ENCODE assay signal across 10 cellular contexts in genomic region chr1:205598841-205599666, GRCh38. TPM values are rescaled to one million over a fixed set of nuclear protein-coding genes. Genes with fewer than 3 reads are reported as not detected.
DNase-seq lines count a peak whose midpoint lies in the region; ATAC-seq and TF ChIP-seq lines count a peak whose summit lies in the region.
"Had no signal": no experiment of that assay in that cellular context is flagged by ENCODE, and none has a peak within 500 bp of the region (broad histone marks: within the 10 kb centered on the region; RNA-seq: fewer than 3 reads in every experiment).

No MANE protein-coding gene starts in this region.

- CTCF ChIA-PET in WTC11 (lab: Charles Lee): interaction anchor here (2.0 to 2.3 kb wide), 2 partner anchors 10 to 59 kb away, joined by 7 read pairs; no protein-coding TSS in a partner anchor

- H3K4me3 Mint-ChIP-seq in WTC11: no peak overlapping the region

- H3K4me3 ChIP-seq in fibroblast of the aortic adventitia (ENCODE audit: low read depth, low read length): peak overlapping the region; percentile 22
- H3K4me3 ChIP-seq in osteoblast (ENCODE audit: insufficient read depth, low read length): peak overlapping the region; percentile 26

- peak overlapping the region; percentile 84 for H3K27ac ChIP-seq in osteoblast (ENCODE audit: low read depth, low read length)

- no peaks in the 10 kb centered on the region for H3K79me2 ChIP-seq in osteoblast (ENCODE audit: insufficient read depth, low read length)

- peak; percentile 78 for DNase-seq in AG08396 (ENCODE audit: low spot score)
- DNase-seq in WTC11 (ENCODE audit: low spot score): no peak
- peak; percentile 99 for DNase-seq in fibroblast of the aortic adventitia (ENCODE audit: low read depth)
- DNase-seq in osteoblast (ENCODE audit: insufficient read length, low spot score, missing footprints): peak; percentile 89
- no peak for DNase-seq in NCI-H2107 treated with DMSO at 0.1 percent for 48 hours (lab: John Stamatoyannopoulos, UW; ENCODE audit: unreplicated experiment)
- DNase-seq in NCI-H510A (lab: John Stamatoyannopoulos, UW): no peak
- DNase-seq: H7; stimulated activated CD4-positive, alpha-beta T cell treated with anti-CD3 and anti-CD28 coated beads, Interleukin-15, amount 100 ng/mL, for 24 hours had no signal

- no peaks in the 10 kb centered on the region for H3K27me3 ChIP-seq in osteoblast (ENCODE audit: insufficient read depth, low read length)

- peaks cover 27% of the 10 kb centered on the region for H3K4me1 ChIP-seq in osteoblast (ENCODE audit: insufficient read depth, low read length)

- no peaks in the 10 kb centered on the region for H3K27me3 Mint-ChIP-seq in WTC11 (ENCODE audit: low read depth)

- H2AFZ ChIP-seq in osteoblast (ENCODE audit: low read length): peak overlapping the region; percentile 36

- no peaks in the 10 kb centered on the region for H3K36me3 ChIP-seq in osteoblast (ENCODE audit: insufficient read depth, low read length)

- H3K9me3 ChIP-seq in osteoblast (ENCODE audit: low read depth, low read length): no peaks in the 10 kb centered on the region

- ATAC-seq in WTC11: no peak
- ATAC-seq in GM18867 (IDR thresholded peaks at IDR 0.05; ENCODE audit: unreplicated experiment): no peak
- ATAC-seq in GM21526 (IDR thresholded peaks at IDR 0.05; ENCODE audit: low FRiP score, unreplicated experiment): no peak

- H3K36me3 Mint-ChIP-seq in WTC11: peaks cover 11% of the 10 kb centered on the region

- TF ChIP-seq CTCF in WTC11 (IDR thresholded peaks at IDR 0.05) (no peak), fibroblast of the aortic adventitia (IDR thresholded peaks at IDR 0.05; ENCODE audit: insufficient read depth, low read length) (no peak), osteoblast (IDR thresholded peaks at IDR 0.05; ENCODE audit: extremely low read depth, low read depth, low read length) (no peak)

- H3K9me3 Mint-ChIP-seq in WTC11: no peaks in the 10 kb centered on the region

- H3K4me1 Mint-ChIP-seq in WTC11: no peaks in the 10 kb centered on the region

- peak overlapping the region; percentile 64 for H3K4me2 ChIP-seq in osteoblast (ENCODE audit: insufficient read depth, low read length)

- peak overlapping the region; percentile 58; the same call in 1 of the 2 replicates for H3K27ac Mint-ChIP-seq in WTC11

- H4K20me1 ChIP-seq in osteoblast (ENCODE audit: insufficient read depth, low read length): no peaks in the 10 kb centered on the region

- POLR2A ChIA-PET in WTC11 (lab: Charles Lee): no interaction called here

TF ChIP-seq in WTC11, 78 proteins besides CTCF, POLR2A, EP300 and RAD21:
- TF ChIP-seq STAT6 (CRISPR knock-in tag; conservative IDR thresholded peaks at IDR 0.05; ENCODE audit: low read depth) (no peak), TEAD4 (CRISPR knock-in tag; IDR thresholded peaks at IDR 0.05) (no peak), ERG (CRISPR knock-in tag; IDR thresholded peaks at IDR 0.05) (no peak), ZBTB21 (CRISPR knock-in tag; IDR thresholded peaks at IDR 0.05; ENCODE audit: borderline replicate concordance) (no peak)

RNA-seq across cellular contexts. Expression of gene ELK4, which starts 32.8 kb away (rescaled TPM):
- 34.4 to 39.0 TPM (median 37.5 TPM) in 3 replicates for total RNA-seq in WTC11 (2021)
- 18.4 and 40.9 TPM in 2 replicates for total RNA-seq in fibroblast of the aortic adventitia (ENCODE audit: low replicate concordance)
- 27.1 and 30.4 TPM in 2 replicates for total RNA-seq in osteoblast

Comparison
In these comparisons a context has a peak if more than half of its experiments do, and no peak if none do; other contexts are left out.
1. DNase-seq: peak in AG08396 (single experiment), fibroblast of the aortic adventitia (single experiment) and osteoblast (single experiment); none in WTC11 (single experiment), NCI-H2107 treated with DMSO at 0.1 percent for 48 hours (single experiment) and NCI-H510A (single experiment).